13 cellular contexts compared by ENCODE assay signal in the genomic region with DNA sequence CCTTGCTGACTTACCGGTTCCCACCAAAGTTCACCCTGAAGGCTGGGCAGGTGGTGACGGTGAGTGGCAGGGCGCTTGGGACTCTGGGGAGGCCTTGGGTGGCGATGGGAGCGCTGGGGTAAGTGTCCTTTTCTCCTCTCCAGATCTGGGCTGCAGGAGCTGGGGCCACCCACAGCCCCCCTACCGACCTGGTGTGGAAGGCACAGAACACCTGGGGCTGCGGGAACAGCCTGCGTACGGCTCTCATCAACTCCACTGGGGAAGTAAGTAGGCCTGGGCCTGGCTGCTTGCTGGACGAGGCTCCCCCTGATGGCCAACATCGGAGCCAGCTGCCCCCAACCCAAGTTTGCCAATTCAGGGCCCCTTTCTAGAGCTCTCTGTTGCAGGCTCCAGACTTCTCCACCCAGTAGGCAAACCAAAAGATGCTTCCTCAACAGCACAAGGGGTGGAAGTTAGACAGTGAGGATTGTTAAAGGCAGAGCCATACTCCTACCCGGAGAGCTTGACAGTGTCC. TPM values are rescaled to one million over a fixed set of nuclear protein-coding genes. Genes with fewer than 3 reads are reported as not detected.
DNase-seq lines count a peak whose midpoint lies in the region; ATAC-seq and TF ChIP-seq lines count a peak whose summit lies in the region.
"Had no signal": no experiment of that assay in that cellular context is flagged by ENCODE, and none has a peak within 500 bp of the region (broad histone marks: within the 10 kb centered on the region; RNA-seq: fewer than 3 reads in every experiment).

No MANE protein-coding gene starts in this region.

- no peaks in the 10 kb centered on the region for H3K27me3 ChIP-seq in cardiac muscle cell
- no peaks in the 10 kb centered on the region for H3K27me3 ChIP-seq in tibial artery
- H3K27me3 ChIP-seq: ovary had no signal

- H3K4me3 ChIP-seq in cardiac muscle cell, result no peak overlapping the region
- H3K4me3 ChIP-seq in astrocyte of the cerebellum (ENCODE audit: low read depth, low read length), result no peak overlapping the region
- no peak overlapping the region for H3K4me3 ChIP-seq in fibroblast of the aortic adventitia (ENCODE audit: low read depth, low read length)
- no peak overlapping the region for H3K4me3 ChIP-seq in tibial artery
- H3K4me3 ChIP-seq: ovary had no signal

- ATAC-seq in left cardiac atrium, result no peak
- no peak for ATAC-seq in GM21825 (IDR thresholded peaks at IDR 0.05; ENCODE audit: unreplicated experiment)
- ATAC-seq: activated CD8-positive, alpha-beta T cell treated with anti-CD3 and anti-CD28 coated beads for 36 hours; activated naive CD8-positive, alpha-beta T cell treated with anti-CD3 and anti-CD28 coated beads, Interleukin-2, amount 50 U/mL, for 24 hours; activated T-cell treated with anti-CD3 and anti-CD28 coated beads, Interleukin-2, amount 50 U/mL, for 72 hours had no signal

- H3K4me1 ChIP-seq in cardiac muscle cell (ENCODE audit: low read depth) (no peaks in the 10 kb centered on the region), tibial artery (peaks cover 0 to 51% (median 39%) of the 10 kb centered on the region in 4 donors)

- H3K27ac ChIP-seq in cardiac muscle cell (no peak overlapping the region), tibial artery (peak overlapping the region; percentile 93 to 99)
- H3K27ac ChIP-seq: ovary had no signal

- H3K36me3 ChIP-seq in cardiac muscle cell, result peaks cover 58% of the 10 kb centered on the region
- peaks cover 72 to 86% (median 82%) of the 10 kb centered on the region in 3 donors for H3K36me3 ChIP-seq in tibial artery

- TF ChIP-seq CTCF in cardiac muscle cell (IDR thresholded peaks at IDR 0.05; ENCODE audit: low read depth, low read length) (peak; percentile 10), astrocyte of the cerebellum (IDR thresholded peaks at IDR 0.05; ENCODE audit: low read depth, low read length, missing control alignments) (peak; percentile 22), fibroblast of the aortic adventitia (IDR thresholded peaks at IDR 0.05; ENCODE audit: insufficient read depth, low read length) (peak; percentile 18), tibial artery (IDR thresholded peaks at IDR 0.05) (no peak)

- in situ Hi-C loops in astrocyte of the cerebellum (cut with HindIII; ENCODE audit: low sequenced_read_pairs), result loop anchor here (5.0 to 10.0 kb wide), 2 partner anchors 88 to 145 kb away; a partner anchor contains a TSS

- intact Hi-C loops in left cardiac atrium (cut with DNase I), result no loop called here
- intact Hi-C loops in tibial artery (cut with DNase I; ENCODE audit: low total_unique reads), result no loop called here

- H3K9me3 ChIP-seq in cardiac muscle cell (ENCODE audit: low read depth) (no peaks in the 10 kb centered on the region), tibial artery (no peaks in the 10 kb centered on the region)
- H3K9me3 ChIP-seq: ovary had no signal

- DNase-seq in cardiac muscle cell (ENCODE audit: low read depth in 1 of 2, low spot score in 1 of 2) (no peak), left cardiac atrium (no peak), astrocyte of the cerebellum (ENCODE audit: low read depth) (no peak), fibroblast of the aortic adventitia (ENCODE audit: low read depth) (no peak), tibial artery (no peak), T-helper 1 cell (no peak), DMS153 (lab: John Stamatoyannopoulos, UW) (no peak)
- DNase-seq: activated CD8-positive, alpha-beta T cell treated with anti-CD3 and anti-CD28 coated beads for 36 hours; activated naive CD8-positive, alpha-beta T cell treated with anti-CD3 and anti-CD28 coated beads, Interleukin-2, amount 50 U/mL, for 24 hours; activated T-cell treated with anti-CD3 and anti-CD28 coated beads, Interleukin-2, amount 50 U/mL, for 72 hours; erythroblast; ovary had no signal

RNA-seq across cellular contexts. Expression of a gene that starts 16.4 kb away (rescaled TPM):
- total RNA-seq in cardiac muscle cell (3.6 and 8.6 TPM in 2 replicates), left cardiac atrium (1 to 10 TPM; 2.7 to 3.8 TPM), fibroblast of the aortic adventitia (ENCODE audit: low replicate concordance) (1.4 and 3.2 TPM in 2 replicates)
- 0.65 and 2.9 TPM in 2 replicates for polyA plus RNA-seq in cardiac muscle cell

RNA-seq across cellular contexts. Expression of a gene that starts 22.5 kb away (rescaled TPM):
- total RNA-seq in cardiac muscle cell (128 and 139 TPM in 2 replicates), left cardiac atrium (100 to 1,000 TPM; 264 to 384 TPM), fibroblast of the aortic adventitia (ENCODE audit: low replicate concordance) (502 and 1,039 TPM in 2 replicates)
- polyA plus RNA-seq in cardiac muscle cell, result 99.4 and 149 TPM in 2 replicates

RNA-seq across cellular contexts. Expression of a gene that starts 54.8 kb away (rescaled TPM):
- total RNA-seq in cardiac muscle cell (48.8 and 58.6 TPM in 2 replicates), left cardiac atrium (under 1 TPM; 0.15 to 0.42 TPM), fibroblast of the aortic adventitia (ENCODE audit: low replicate concordance) (0.90 TPM in 2 replicates)
- polyA plus RNA-seq in cardiac muscle cell, result 17.2 and 24.8 TPM in 2 replicates

RNA-seq across cellular contexts. Expression of a gene that starts 56.9 kb away (rescaled TPM):
- total RNA-seq in cardiac muscle cell (9.2 and 9.7 TPM in 2 replicates), left cardiac atrium (10 to 100 TPM; 16.0 to 23.1 TPM), fibroblast of the aortic adventitia (ENCODE audit: low replicate concordance) (13.8 and 14.5 TPM in 2 replicates)
- polyA plus RNA-seq in cardiac muscle cell, result 13.8 and 18.1 TPM in 2 replicates

Comparison
In these comparisons a context has a peak if more than half of its experiments do, and no peak if none do; other contexts are left out.
1. RNA of a gene that starts 54.8 kb away (total RNA-seq): 48.8 to 58.6 TPM in cardiac muscle cell; 0.90 TPM in fibroblast of the aortic adventitia and 0.15 to 0.42 TPM in left cardiac atrium; every median in the first group is over 10 times any median in the second.
2. CTCF ChIP-seq: peak in cardiac muscle cell (single experiment), astrocyte of the cerebellum (single experiment) and fibroblast of the aortic adventitia (single experiment); none in tibial artery (0 of 2).